In genomic region chr7:66125781-66126352, GRCh38 we compare ENCODE assay signal across 7 cellular contexts. TPM values are rescaled to one million over a fixed set of nuclear protein-coding genes. Genes with fewer than 3 reads are reported as not detected.
DNase-seq lines count a peak whose midpoint lies in the region; ATAC-seq and TF ChIP-seq lines count a peak whose summit lies in the region.
"Not testable (repeated sequence)": the region's sequence is repeated elsewhere in the genome, so short reads cannot be mapped to it uniquely, and the experiment has no call there.

No MANE protein-coding gene starts in this region.

- not testable (repeated sequence) for H3K4me3 ChIP-seq in GM23248

- not testable (repeated sequence) for H3K27me3 ChIP-seq in GM23248 (replicated peaks; ENCODE audit: insufficient read depth)

- POLR2A ChIA-PET in WTC11 (lab: Charles Lee): not testable (repeated sequence)

- H3K4me2 ChIP-seq in GM23248 (ENCODE audit: unreplicated experiment): peak overlapping the region; percentile 11

- DNase-seq in GM23248 (peak; percentile 56), natural killer cell (peak; percentile 26)
- DNase-seq in WTC11 (ENCODE audit: low spot score); central memory CD8-positive, alpha-beta T cell (ENCODE audit: low spot score in 2 of 2); left ventricle myocardium superior; stimulated activated naive CD8-positive, alpha-beta T cell treated with anti-CD3 and anti-CD28 coated beads, Interleukin-15, Interleukin-2, amounts not matched to agents 100 U/mL and 50 U/mL, for 24 hours: not testable (repeated sequence)
- peak; percentile 27 for DNase-seq in activated naive CD4-positive, alpha-beta T cell treated with anti-CD3 and anti-CD28 coated beads for 36 hours

- not testable (repeated sequence) for ATAC-seq in WTC11
- ATAC-seq in central memory CD8-positive, alpha-beta T cell (replicated peaks; ENCODE audit: extremely low read depth, poor library complexity, severe bottlenecking): peak; percentile 82
- ATAC-seq in left ventricle myocardium superior (peak; percentile 10), natural killer cell (peak; percentile 85 to 93 (median 90))
- ATAC-seq in stimulated activated naive CD8-positive, alpha-beta T cell treated with anti-CD3 and anti-CD28 coated beads, Interleukin-15, Interleukin-2, amounts not matched to agents 100 U/mL and 50 U/mL, for 24 hours: peak; percentile 85

- H3K27me3 Mint-ChIP-seq in WTC11 (ENCODE audit: low read depth); activated naive CD4-positive, alpha-beta T cell treated with anti-CD3 and anti-CD28 coated beads for 36 hours (ENCODE audit: low read depth); central memory CD8-positive, alpha-beta T cell; natural killer cell (ENCODE audit: low read depth in 2 of 2): not testable (repeated sequence)

- H3K79me2 ChIP-seq in GM23248 (ENCODE audit: insufficient read depth): peaks cover 100% of the 10 kb centered on the region

- H3K4me3 Mint-ChIP-seq in WTC11; activated naive CD4-positive, alpha-beta T cell treated with anti-CD3 and anti-CD28 coated beads for 36 hours; central memory CD8-positive, alpha-beta T cell: not testable (repeated sequence)
- H3K4me3 Mint-ChIP-seq in natural killer cell: peak overlapping the region; percentile 68

- not testable (repeated sequence) for H3K9me3 Mint-ChIP-seq in WTC11; activated naive CD4-positive, alpha-beta T cell treated with anti-CD3 and anti-CD28 coated beads for 36 hours; central memory CD8-positive, alpha-beta T cell; natural killer cell

- H3K9me2 ChIP-seq in GM23248 (ENCODE audit: insufficient read depth): not testable (repeated sequence)

- intact Hi-C loops in activated naive CD4-positive, alpha-beta T cell treated with anti-CD3 and anti-CD28 coated beads for 36 hours (cut with micrococcal nuclease); left ventricle myocardium superior (cut with micrococcal nuclease): not testable (repeated sequence)
- intact Hi-C loops in natural killer cell (cut with micrococcal nuclease): loop anchor here (1.0 to 5.0 kb wide), 4 partner anchors 11 to 93 kb away; partner anchors contain the start of gene ASL

- peaks cover 20% of the 10 kb centered on the region for H3K36me3 ChIP-seq in GM23248 (ENCODE audit: low read depth)

- H3K9ac ChIP-seq in GM23248: not testable (repeated sequence)

- 35 to 36% methylated on average over 6 of the region's 6 CpGs for WGBS in GM23248 (ENCODE audit: low coverage in 1 of 2, low lambda C conversion rate in 2 of 2, missing lambda C conversion rate in 2 of 2), 2 experiments

- not testable (repeated sequence) for H2AFZ ChIP-seq in GM23248

- in situ Hi-C loops in GM23248 (cut with MboI): loop anchor here (10.0 kb wide), 1 partner anchor 91 kb away; no protein-coding TSS in a partner anchor

- H3K36me3 Mint-ChIP-seq in WTC11; activated naive CD4-positive, alpha-beta T cell treated with anti-CD3 and anti-CD28 coated beads for 36 hours (ENCODE audit: low read depth); natural killer cell: not testable (repeated sequence)
- peaks cover 24% of the 10 kb centered on the region for H3K36me3 Mint-ChIP-seq in central memory CD8-positive, alpha-beta T cell (ENCODE audit: insufficient read depth)

- not testable (repeated sequence) for H3K9me3 ChIP-seq in GM23248 (ENCODE audit: low read depth)

- not testable (repeated sequence) for TF ChIP-seq CTCF in WTC11 (IDR thresholded peaks at IDR 0.05); natural killer cell (IDR thresholded peaks at IDR 0.05)

- CTCF ChIA-PET in WTC11 (lab: Charles Lee); activated naive CD4-positive, alpha-beta T cell treated with anti-CD3 and anti-CD28 coated beads for 36 hours (lab: Charles Lee): not testable (repeated sequence)

- peak overlapping the region; percentile 63 for H3K27ac ChIP-seq in GM23248

- H3K4me1 Mint-ChIP-seq in WTC11 (peaks cover 15% of the 10 kb centered on the region), natural killer cell (peaks cover 37 to 41% of the 10 kb centered on the region in 2 donors)
- peaks cover 43% of the 10 kb centered on the region for H3K4me1 Mint-ChIP-seq in activated naive CD4-positive, alpha-beta T cell treated with anti-CD3 and anti-CD28 coated beads for 36 hours (ENCODE audit: low read depth)
- H3K4me1 Mint-ChIP-seq in central memory CD8-positive, alpha-beta T cell: peaks cover 25% of the 10 kb centered on the region

- H3K27ac Mint-ChIP-seq in WTC11: not testable (repeated sequence)
- peak overlapping the region; percentile 70 for H3K27ac Mint-ChIP-seq in activated naive CD4-positive, alpha-beta T cell treated with anti-CD3 and anti-CD28 coated beads for 36 hours
- peak overlapping the region; percentile 88 for H3K27ac Mint-ChIP-seq in central memory CD8-positive, alpha-beta T cell (ENCODE audit: low read depth)
- peak overlapping the region; percentile 94 to 99 for H3K27ac Mint-ChIP-seq in natural killer cell

- not testable (repeated sequence) for H4K20me1 ChIP-seq in GM23248 (ENCODE audit: insufficient read depth)

- H3F3A ChIP-seq in GM23248 (ENCODE audit: insufficient read depth): peaks cover 25% of the 10 kb centered on the region

- peaks cover 19% of the 10 kb centered on the region for H3K4me1 ChIP-seq in GM23248 (ENCODE audit: insufficient read depth)

TF ChIP-seq in WTC11, 78 proteins besides CTCF, POLR2A, EP300 and RAD21:
- peak; percentile 50; the same call in 1 of the 2 replicates for TF ChIP-seq GABPB1 (CRISPR knock-in tag; IDR thresholded peaks at IDR 0.05)

RNA-seq across cellular contexts. Expression of gene CRCP, which starts 11.2 kb away (rescaled TPM):
- total RNA-seq in GM23248 (2014; rRNA removed; shearing (Covaris generic)): 28.6 and 39.5 TPM in 2 replicates
- 31.3 and 35.4 TPM in 2 replicates for polyA plus RNA-seq in GM23248 (2016; fragmentation: Nextera tagmentation; extraction: Ambion mirVana)
- 20.3 to 23.3 TPM (median 21.2 TPM) in 3 replicates for total RNA-seq in WTC11 (2021)
- 10 to 100 TPM; 18.5 to 19.6 TPM for total RNA-seq in activated naive CD4-positive, alpha-beta T cell treated with anti-CD3 and anti-CD28 coated beads for 36 hours
- total RNA-seq in left ventricle myocardium superior: 22.5 TPM
- total RNA-seq in natural killer cell: 10 to 100 TPM; 67.5 to 72.1 (median 68.0) TPM

RNA-seq across cellular contexts. Expression of gene ASL, which starts 50.2 kb away (rescaled TPM):
- total RNA-seq in GM23248 (2014; rRNA removed; shearing (Covaris generic)): 66.1 and 81.0 TPM in 2 replicates
- 54.5 and 55.4 TPM in 2 replicates for polyA plus RNA-seq in GM23248 (2016; fragmentation: Nextera tagmentation; extraction: Ambion mirVana)
- 29.5 to 31.9 TPM (median 29.8 TPM) in 3 replicates for total RNA-seq in WTC11 (2021)
- total RNA-seq in activated naive CD4-positive, alpha-beta T cell treated with anti-CD3 and anti-CD28 coated beads for 36 hours: 10 to 100 TPM; 12.7 to 13.6 TPM
- total RNA-seq in left ventricle myocardium superior: 10.6 TPM
- total RNA-seq in natural killer cell: 10 to 100 TPM; 58.1 to 69.9 (median 60.0) TPM
